ENCODE assay signal across 10 cellular contexts in the genomic region with DNA sequence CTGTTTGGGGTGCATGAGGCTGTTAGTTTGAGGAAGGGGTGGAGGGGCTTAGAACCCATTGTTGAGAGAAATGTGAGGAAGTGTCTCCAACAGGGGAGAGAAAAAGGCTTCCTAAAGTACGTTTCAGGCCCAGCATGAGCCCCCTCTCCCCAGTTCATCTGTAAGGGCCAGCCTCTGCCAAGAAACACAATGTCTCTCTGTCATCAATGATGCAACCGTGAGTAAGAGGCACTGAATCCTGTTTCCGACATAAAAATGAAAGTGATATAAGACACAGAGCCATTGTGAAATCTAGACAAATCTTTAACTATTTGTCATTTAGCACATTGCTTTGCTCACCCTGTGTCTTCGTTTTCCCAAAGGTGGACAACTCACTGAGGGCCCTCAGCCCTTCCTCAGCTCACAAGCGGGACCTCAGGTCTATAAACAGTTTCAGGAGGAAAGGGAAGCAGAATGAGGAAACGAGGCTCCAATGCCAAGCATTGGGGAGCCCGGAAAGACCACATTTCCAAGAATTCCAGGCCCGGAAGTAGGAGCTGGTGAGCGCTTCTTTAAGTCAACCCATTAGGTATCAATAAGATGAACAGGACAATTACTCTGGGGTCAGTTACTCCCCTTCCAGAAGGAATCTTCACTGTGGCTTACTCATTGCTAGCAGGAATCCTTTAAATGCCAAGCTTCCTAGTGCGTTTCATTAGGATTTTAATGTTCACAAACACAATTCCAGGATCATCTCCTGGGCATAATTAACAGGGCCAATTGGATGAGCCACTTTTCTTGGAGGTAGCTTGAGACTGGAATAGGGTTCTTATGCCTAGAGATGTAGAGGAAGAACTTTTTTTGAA. TPM values are rescaled to one million over a fixed set of nuclear protein-coding genes. Genes with fewer than 3 reads are reported as not detected.
A peak's percentile ranks its signal among the peaks of the same experiment; 100 is the strongest.
DNase-seq lines count a peak whose midpoint lies in the region; ATAC-seq, FAIRE-seq and TF ChIP-seq lines count a peak whose summit lies in the region.
"Had no signal": no experiment of that assay in that cellular context is flagged by ENCODE, and none has a peak within 500 bp of the region (broad histone marks: within the 10 kb centered on the region; RNA-seq: fewer than 3 reads in every experiment).

No MANE protein-coding gene starts in this region.

- H3K4me2 ChIP-seq in GM12878 (ENCODE audit: control insufficient read depth, insufficient read depth): peak overlapping the region; percentile 4; the same call in 1 of the 2 replicates

- no peak overlapping the region for H3K27ac ChIP-seq in GM12878 (ENCODE audit: control insufficient read depth, insufficient read depth)
- H3K27ac ChIP-seq in aorta (ENCODE audit: low read depth in 1 of 2, low read length in 2 of 2): no peak overlapping the region

- no peaks in the 10 kb centered on the region; the same call in 1 of the 2 replicates for H3K4me1 ChIP-seq in GM12878 (ENCODE audit: control insufficient read depth, insufficient read depth, low read length)
- H3K4me1 ChIP-seq in aorta (ENCODE audit: control insufficient read depth in 1 of 2, insufficient read depth in 2 of 2, low read length in 2 of 2): no peaks in the 10 kb centered on the region

- POLR2A ChIA-PET in GM12878 (lab: Charles Lee) (no interaction called here), GM10248 (lab: Yijun Ruan, JAX) (no interaction called here)

- in situ Hi-C loops in GM12878 (cut with MboI): no loop called here

- peaks cover 7% of the 10 kb centered on the region for H3K27me3 Mint-ChIP-seq in activated naive CD8-positive, alpha-beta T cell treated with anti-CD3 and anti-CD28 coated beads for 36 hours
- peaks cover 1% of the 10 kb centered on the region for H3K27me3 Mint-ChIP-seq in activated naive CD8-positive, alpha-beta T cell treated with anti-CD3 and anti-CD28 coated beads, Interleukin-2, amount 50 U/mL, for 24 hours

- no peaks in the 10 kb centered on the region for H3K4me1 Mint-ChIP-seq in activated naive CD8-positive, alpha-beta T cell treated with anti-CD3 and anti-CD28 coated beads for 36 hours
- H3K4me1 Mint-ChIP-seq in activated naive CD8-positive, alpha-beta T cell treated with anti-CD3 and anti-CD28 coated beads, Interleukin-2, amount 50 U/mL, for 24 hours: no peaks in the 10 kb centered on the region
- H3K4me1 Mint-ChIP-seq: nephron progenitor cell had no signal

- TF ChIP-seq EP300 in GM12878 (IDR thresholded peaks at IDR 0.05; ENCODE audit: borderline replicate concordance in 1 of 2, control insufficient read depth in 1 of 2, low read depth in 2 of 2, low read length in 2 of 2): no peak

- no TSS peak for BruUV-seq in GM12878 (replicated peaks; lab: Mats Ljungman, UMichigan)

- no peaks in the 10 kb centered on the region for H3K9me3 Mint-ChIP-seq in activated naive CD8-positive, alpha-beta T cell treated with anti-CD3 and anti-CD28 coated beads for 36 hours
- H3K9me3 Mint-ChIP-seq in activated naive CD8-positive, alpha-beta T cell treated with anti-CD3 and anti-CD28 coated beads, Interleukin-2, amount 50 U/mL, for 24 hours: no peaks in the 10 kb centered on the region

- DNase-seq in activated naive CD8-positive, alpha-beta T cell treated with anti-CD3 and anti-CD28 coated beads for 36 hours: no peak
- no peak for DNase-seq in activated naive CD8-positive, alpha-beta T cell treated with anti-CD3 and anti-CD28 coated beads, Interleukin-2, amount 50 U/mL, for 24 hours
- no peak for DNase-seq in GM12878 (ENCODE audit: low read depth, low spot score)
- no peak for DNase-seq in left colon
- peak in 1 of 2 donors; percentile 47 for DNase-seq in aorta
- no peak for DNase-seq in GM10248 (ENCODE audit: extremely low spot score)
- DNase-seq in GM12891 (ENCODE audit: insufficient read length, low spot score): no peak
- DNase-seq in activated CD4-positive, CD25-positive, alpha-beta regulatory T cell treated with anti-CD3 and anti-CD28 coated beads, Interleukin-2, amount 50 U/mL, for 72 hours: no peak
- DNase-seq: activated CD8-positive, alpha-beta memory T cell treated with anti-CD3 and anti-CD28 coated beads, Interleukin-2, amount 50 U/mL, for 4 hours; nephron progenitor cell had no signal

- H2AFZ ChIP-seq in GM12878 (ENCODE audit: control insufficient read depth, low read depth, low read length): peak overlapping the region; percentile 46

- H3K9ac ChIP-seq in GM12878 (ENCODE audit: control insufficient read depth, insufficient read depth, low read length): no peak overlapping the region

- H3K27me3 ChIP-seq in GM12878 (replicated peaks in 1 of 2; ENCODE audit: control insufficient read depth in 2 of 2, insufficient read depth in 2 of 2, low read length in 1 of 2): no peaks in the 10 kb centered on the region
- no peaks in the 10 kb centered on the region for H3K27me3 ChIP-seq in aorta (ENCODE audit: control insufficient read depth in 1 of 2, insufficient read depth in 2 of 2, low read length in 1 of 2)

- no peak for TF ChIP-seq POLR2A in GM12878 (IDR thresholded peaks at IDR 0.05; ENCODE audit: low read depth, low read length)
- TF ChIP-seq POLR2A in GM12891 (IDR thresholded peaks at IDR 0.05; ENCODE audit: low read depth, low read length): no peak

- CTCF ChIA-PET in GM12878 (lab: Yijun Ruan, JAX) (interaction anchor here (1.3 kb wide), 1 partner anchor 491 kb away, joined by 3 read pairs; no protein-coding TSS in a partner anchor), GM10248 (lab: Yijun Ruan, JAX) (no interaction called here)

- intact Hi-C loops in GM12878 (cut with micrococcal nuclease; ENCODE audit: unreplicated experiment) (no loop called here), left colon (cut with DNase I, micrococcal nuclease) (no loop called here), aorta (cut with DNase I) (no loop called here)

- H3K79me2 ChIP-seq in GM12878 (ENCODE audit: control insufficient read depth, insufficient read depth, low read length): no peaks in the 10 kb centered on the region

- no peak for FAIRE-seq in GM12878 (lab: Jason Lieb, UNC)
- no peak for FAIRE-seq in GM12891 (lab: Jason Lieb, UNC)

- H3K27ac Mint-ChIP-seq in activated naive CD8-positive, alpha-beta T cell treated with anti-CD3 and anti-CD28 coated beads for 36 hours: peak overlapping the region; percentile 59
- H3K27ac Mint-ChIP-seq in activated naive CD8-positive, alpha-beta T cell treated with anti-CD3 and anti-CD28 coated beads, Interleukin-2, amount 50 U/mL, for 24 hours: no peak overlapping the region
- H3K27ac Mint-ChIP-seq: nephron progenitor cell had no signal

- RAD21 ChIA-PET in GM12878 (lab: Charles Lee; ENCODE audit: unreplicated experiment): no interaction called here

- no peaks in the 10 kb centered on the region for H4K20me1 ChIP-seq in GM12878 (ENCODE audit: control insufficient read depth, insufficient read depth)

- H3K36me3 ChIP-seq in GM12878 (ENCODE audit: control insufficient read depth in 2 of 2, insufficient read depth in 2 of 2, low read length in 1 of 2) (no peaks in the 10 kb centered on the region), aorta (ENCODE audit: control insufficient read depth in 1 of 2, insufficient read depth in 2 of 2, low read length in 1 of 2) (no peaks in the 10 kb centered on the region)

- 16% methylated on average over 10 of the region's 10 CpGs for WGBS in GM12878 (ENCODE audit: insufficient coverage, insufficient replicate concordance, low lambda C conversion rate, missing lambda C conversion rate)
- 77 to 82% methylated on average over 10 of the region's 10 CpGs for WGBS in aorta, 2 donors

- no peaks in the 10 kb centered on the region for H3K36me3 Mint-ChIP-seq in activated naive CD8-positive, alpha-beta T cell treated with anti-CD3 and anti-CD28 coated beads for 36 hours
- no peaks in the 10 kb centered on the region for H3K36me3 Mint-ChIP-seq in activated naive CD8-positive, alpha-beta T cell treated with anti-CD3 and anti-CD28 coated beads, Interleukin-2, amount 50 U/mL, for 24 hours (ENCODE audit: low read depth)

- H3K4me3 Mint-ChIP-seq in activated naive CD8-positive, alpha-beta T cell treated with anti-CD3 and anti-CD28 coated beads for 36 hours: no peak overlapping the region
- H3K4me3 Mint-ChIP-seq in activated naive CD8-positive, alpha-beta T cell treated with anti-CD3 and anti-CD28 coated beads, Interleukin-2, amount 50 U/mL, for 24 hours: no peak overlapping the region
- H3K4me3 Mint-ChIP-seq: nephron progenitor cell had no signal

- H3K4me3 ChIP-seq in GM12878 (no peak overlapping the region), aorta (ENCODE audit: low read length in 2 of 2) (no peak overlapping the region)

- ATAC-seq in activated naive CD8-positive, alpha-beta T cell treated with anti-CD3 and anti-CD28 coated beads, Interleukin-2, amount 50 U/mL, for 24 hours: no peak
- peak; percentile 77 for ATAC-seq in GM12878
- peak; percentile 20 for ATAC-seq in left colon
- peak; percentile 87 for ATAC-seq in aorta (ENCODE audit: low FRiP score)

- SMC1A ChIA-PET in GM12878 (lab: Charles Lee; ENCODE audit: uncharacterized antibody, unreplicated experiment): interaction anchor here (1.1 to 1.6 kb wide), 2 partner anchors 20 to 36 kb away, joined by 4 to 6 read pairs; no protein-coding TSS in a partner anchor

- H3K9me3 ChIP-seq in GM12878 (replicated peaks; ENCODE audit: control insufficient read depth, insufficient read depth, low read length): no peaks in the 10 kb centered on the region
- H3K9me3 ChIP-seq in aorta (ENCODE audit: control insufficient read depth, low read length): no peaks in the 10 kb centered on the region

- TF ChIP-seq RAD21 in GM12878 (IDR thresholded peaks at IDR 0.05; ENCODE audit: insufficient read depth, low read depth, low read length): no peak

- TF ChIP-seq CTCF in GM12878 (IDR thresholded peaks at IDR 0.05 in 2 of 3, conservative IDR thresholded peaks at IDR 0.05 in 1 of 3; ENCODE audit: control insufficient read depth in 2 of 3, extremely low read depth in 1 of 3, insufficient read depth in 1 of 3, low read depth in 3 of 3, low read length in 3 of 3) (no peak), GM10248 (IDR thresholded peaks at IDR 0.05; ENCODE audit: control extremely low read depth, extremely low read depth, low read depth, missing control alignments) (no peak)

RNA-seq across cellular contexts. Expression of a gene that starts 59.0 kb away (rescaled TPM):
- total RNA-seq in activated naive CD8-positive, alpha-beta T cell treated with anti-CD3 and anti-CD28 coated beads for 36 hours: under 1 TPM; 0.50 to 0.62 TPM
- total RNA-seq in GM12878 (2013; cell fraction: nucleolus; rRNA removed): 0.19 TPM in 1 of 2 replicates, not detected in the other
- total RNA-seq in GM12878 (2014; rRNA removed) (0.40 TPM in 1 of 2 replicates, not detected in the other), GM12878 (2014; rRNA removed; fragmentation: Illumina TruSeq; extraction: Trizol) (0.09 and 0.14 TPM in 2 replicates), GM12878 (2021) (0.26 and 0.37 TPM in 2 replicates), left colon (100 to 1,000 TPM; 481 to 507 TPM), aorta (100 to 1,000 TPM in 1 of 2 donors, 10 to 100 TPM in 1; 87.8 to 202 TPM)
- polyA plus RNA-seq in GM12878 (2011; ENCODE audit: low read depth): 0.10 TPM
- polyA plus RNA-seq in GM12878 (2011; rRNA removed) (0.10 and 0.23 TPM in 2 replicates), GM12878 (2014; fragmentation: Illumina TruSeq; extraction: Trizol) (0.03 and 0.17 TPM in 2 replicates), GM12878 (2014; fragmentation: Nextera tagmentation; extraction: Ambion mirVana) (under 1 TPM in 1 of 2 experiments, not detected in 1; 0.05 TPM), GM12878 (2014; rRNA removed) (0.13 and 0.20 TPM in 2 replicates), GM12878 (2016; fragmentation: Nextera tagmentation; extraction: Ambion mirVana) (under 1 TPM; 0.08 to 0.19 TPM), aorta (10 to 100 TPM; 39.7 to 40.6 TPM)
- polyA plus RNA-seq in GM12878 (2011; cell fraction: cytosol; rRNA removed): 0.03 and 0.07 TPM in 2 replicates
- polyA plus RNA-seq in GM12878 (2011; cell fraction: nucleus; rRNA removed): 0.19 and 0.25 TPM in 2 replicates
- 0.05 and 0.28 TPM in 2 replicates for polyA plus RNA-seq in GM12878 (2012)
- polyA minus RNA-seq in GM12878 (2011; rRNA and poly(A)+ RNA removed): not detected in 2 replicates
- polyA minus RNA-seq in GM12878 (2011; cell fraction: cytosol; rRNA and poly(A)+ RNA removed): 0.80 TPM in 1 of 2 replicates, not detected in the other
- polyA minus RNA-seq in GM12878 (2011; cell fraction: nucleus; rRNA and poly(A)+ RNA removed): 0.12 and 0.48 TPM in 2 replicates
- polyA plus RNA-seq in GM12891 (2012; ENCODE audit: low read depth, missing spikeins): 0.49 TPM

Comparison
In these comparisons a context has a peak if more than half of its experiments do, and no peak if none do; other contexts are left out.
1. RNA of a gene that starts 59.0 kb away (total RNA-seq): 481 to 507 TPM in left colon and 87.8 to 202 TPM in aorta; 0.50 to 0.62 TPM in activated naive CD8-positive, alpha-beta T cell treated with anti-CD3 and anti-CD28 coated beads for 36 hours and 0.09 to 0.40 TPM in GM12878; every median in the first group is over 10 times any median in the second.